In genomic region chr7:1720325-1720724, GRCh38 we compare ENCODE assay signal across 19 cellular contexts. TPM values are rescaled to one million over a fixed set of nuclear protein-coding genes. Genes with fewer than 3 reads are reported as not detected.
DNase-seq lines count a peak whose midpoint lies in the region; ATAC-seq and TF ChIP-seq lines count a peak whose summit lies in the region.
"Had no signal": no experiment of that assay in that cellular context is flagged by ENCODE, and none has a peak within 500 bp of the region (broad histone marks: within the 10 kb centered on the region; RNA-seq: fewer than 3 reads in every experiment).

No MANE protein-coding gene starts in this region.

- CTCF ChIA-PET in OCI-LY7 (lab: Charles Lee; ENCODE audit: unreplicated experiment) = interaction anchor here (0.6 kb wide), 1 partner anchor 725 kb away, joined by 3 read pairs; no protein-coding TSS in a partner anchor
- CTCF ChIA-PET in activated CD8-positive, alpha-beta memory T cell treated with anti-CD3 and anti-CD28 coated beads, Interleukin-2, amount 10 ng/mL, durations not matched to agents 7 days and 5 days (lab: Charles Lee) = no interaction called here

- H3K27me3 Mint-ChIP-seq in osteocyte (ENCODE audit: unreplicated experiment) = no peaks in the 10 kb centered on the region
- no peaks in the 10 kb centered on the region for H3K27me3 Mint-ChIP-seq in activated CD8-positive, alpha-beta memory T cell treated with anti-CD3 and anti-CD28 coated beads, Interleukin-2, amount 10 ng/mL, durations not matched to agents 7 days and 5 days

- no peak overlapping the region for H3K4me3 ChIP-seq in OCI-LY7 (ENCODE audit: low read depth, low read length, poor library complexity, severe bottlenecking)
- H3K4me3 ChIP-seq: left lung, pancreas had no signal

- POLR2A ChIA-PET in OCI-LY7 (lab: Charles Lee) = interaction anchor here (0.6 kb wide), 2 partner anchors 235 to 504 kb away, joined by 3 to 4 read pairs; no protein-coding TSS in a partner anchor

- H3K36me3 Mint-ChIP-seq in osteocyte (ENCODE audit: unreplicated experiment) = no peaks in the 10 kb centered on the region
- no peaks in the 10 kb centered on the region for H3K36me3 Mint-ChIP-seq in activated CD8-positive, alpha-beta memory T cell treated with anti-CD3 and anti-CD28 coated beads, Interleukin-2, amount 10 ng/mL, durations not matched to agents 7 days and 5 days
- H3K36me3 Mint-ChIP-seq: activated CD4-positive, alpha-beta memory T cell treated with anti-CD3 and anti-CD28 coated beads for 36 hours had no signal

- no peaks in the 10 kb centered on the region for H3K36me3 ChIP-seq in OCI-LY7 (ENCODE audit: insufficient read depth, low read length)
- H3K36me3 ChIP-seq: left lung, pancreas had no signal

- no peak overlapping the region for H3K27ac Mint-ChIP-seq in osteocyte (ENCODE audit: unreplicated experiment)
- H3K27ac Mint-ChIP-seq in activated CD8-positive, alpha-beta memory T cell treated with anti-CD3 and anti-CD28 coated beads, Interleukin-2, amount 10 ng/mL, durations not matched to agents 7 days and 5 days = no peak overlapping the region
- H3K27ac Mint-ChIP-seq: activated CD4-positive, alpha-beta memory T cell treated with anti-CD3 and anti-CD28 coated beads for 36 hours; activated naive CD8-positive, alpha-beta T cell treated with anti-CD3 and anti-CD28 coated beads, Interleukin-2, amount 50 U/mL, for 24 hours; activated T-cell treated with anti-CD3 and anti-CD28 coated beads, Interleukin-2, amount 50 U/mL, for 72 hours; stimulated activated memory B cell treated with anti-CD40 and anti-IgM and Interleukin-4, amounts not matched to agents 10 μg/mL and 1 μg/mL and 100 μg/mL, for 72 hours had no signal

- H3K4me3 Mint-ChIP-seq in osteocyte (ENCODE audit: unreplicated experiment) = no peak overlapping the region
- H3K4me3 Mint-ChIP-seq in activated CD8-positive, alpha-beta memory T cell treated with anti-CD3 and anti-CD28 coated beads, Interleukin-2, amount 10 ng/mL, durations not matched to agents 7 days and 5 days = no peak overlapping the region
- H3K4me3 Mint-ChIP-seq: activated CD4-positive, alpha-beta memory T cell treated with anti-CD3 and anti-CD28 coated beads for 36 hours; activated naive CD8-positive, alpha-beta T cell treated with anti-CD3 and anti-CD28 coated beads, Interleukin-2, amount 50 U/mL, for 24 hours; activated T-cell treated with anti-CD3 and anti-CD28 coated beads, Interleukin-2, amount 50 U/mL, for 72 hours; central memory CD8-positive, alpha-beta T cell; stimulated activated memory B cell treated with anti-CD40 and anti-IgM and Interleukin-4, amounts not matched to agents 10 μg/mL and 1 μg/mL and 100 μg/mL, for 72 hours had no signal

- intact Hi-C loops in OCI-LY7 (cut with micrococcal nuclease; ENCODE audit: unreplicated experiment) = no loop called here

- TF ChIP-seq CTCF in OCI-LY7 (conservative IDR thresholded peaks at IDR 0.05; ENCODE audit: low read length) (no peak), osteocyte (IDR thresholded peaks at IDR 0.05) (no peak)

- no peaks in the 10 kb centered on the region for H3K79me2 ChIP-seq in OCI-LY7 (ENCODE audit: insufficient read depth, low read depth, low read length)

- H2AFZ ChIP-seq in OCI-LY7 (ENCODE audit: low read length) = no peak overlapping the region

- no peak overlapping the region for H3K27ac ChIP-seq in OCI-LY7 (ENCODE audit: low read depth, low read length, poor library complexity, severe bottlenecking)
- H3K27ac ChIP-seq: HL-60, left lung, pancreas had no signal

- H3K4me1 ChIP-seq in OCI-LY7 (ENCODE audit: insufficient read depth, low read length, poor library complexity, severe bottlenecking) = no peaks in the 10 kb centered on the region
- H3K4me1 ChIP-seq: left lung, pancreas had no signal

- H3K9me3 ChIP-seq in OCI-LY7 (ENCODE audit: low read length) = no peaks in the 10 kb centered on the region
- H3K9me3 ChIP-seq: left lung, pancreas had no signal

- peak; percentile 57 for DNase-seq in NCI-H510A treated with DMSO at 0.1 percent for 48 hours (lab: John Stamatoyannopoulos, UW)
- no peak for DNase-seq in NCI-H510A (lab: John Stamatoyannopoulos, UW)
- peak; percentile 60 for DNase-seq in NCI-H1105 (lab: John Stamatoyannopoulos, UW)
- DNase-seq in OCI-LY7 (ENCODE audit: low spot score) = peak; percentile 44
- DNase-seq in pons (ENCODE audit: low spot score) = peak; percentile 18
- no peak for DNase-seq in osteocyte (ENCODE audit: extremely low spot score, unreplicated experiment)
- no peak for DNase-seq in NK-92 (lab: John Stamatoyannopoulos, UW; ENCODE audit: unreplicated experiment)
- no peak for DNase-seq in activated CD8-positive, alpha-beta memory T cell treated with anti-CD3 and anti-CD28 coated beads, Interleukin-2, amount 10 ng/mL, durations not matched to agents 7 days and 5 days
- DNase-seq: activated CD4-positive, alpha-beta memory T cell treated with anti-CD3 and anti-CD28 coated beads for 36 hours; activated naive CD8-positive, alpha-beta T cell treated with anti-CD3 and anti-CD28 coated beads, Interleukin-2, amount 50 U/mL, for 24 hours; KG1; small intestine had no signal

- peaks cover 6% of the 10 kb centered on the region for H3K4me1 Mint-ChIP-seq in osteocyte (ENCODE audit: unreplicated experiment)
- no peaks in the 10 kb centered on the region for H3K4me1 Mint-ChIP-seq in activated CD8-positive, alpha-beta memory T cell treated with anti-CD3 and anti-CD28 coated beads, Interleukin-2, amount 10 ng/mL, durations not matched to agents 7 days and 5 days
- H3K4me1 Mint-ChIP-seq: activated naive CD8-positive, alpha-beta T cell treated with anti-CD3 and anti-CD28 coated beads, Interleukin-2, amount 50 U/mL, for 24 hours; central memory CD8-positive, alpha-beta T cell had no signal

- H3K9me2 ChIP-seq in OCI-LY7 (ENCODE audit: insufficient read depth, low read length) = no peaks in the 10 kb centered on the region

- no peaks in the 10 kb centered on the region for H4K20me1 ChIP-seq in OCI-LY7 (ENCODE audit: insufficient read depth, low read length)

- BruUV-seq in OCI-LY7 (replicated peaks; lab: Mats Ljungman, UMichigan) = no TSS peak

- no peaks in the 10 kb centered on the region for H3K9me3 Mint-ChIP-seq in osteocyte (ENCODE audit: unreplicated experiment)
- no peaks in the 10 kb centered on the region for H3K9me3 Mint-ChIP-seq in activated CD8-positive, alpha-beta memory T cell treated with anti-CD3 and anti-CD28 coated beads, Interleukin-2, amount 10 ng/mL, durations not matched to agents 7 days and 5 days (ENCODE audit: low read depth)
- H3K9me3 Mint-ChIP-seq: activated CD4-positive, alpha-beta memory T cell treated with anti-CD3 and anti-CD28 coated beads for 36 hours; activated naive CD8-positive, alpha-beta T cell treated with anti-CD3 and anti-CD28 coated beads, Interleukin-2, amount 50 U/mL, for 24 hours; activated T-cell treated with anti-CD3 and anti-CD28 coated beads, Interleukin-2, amount 50 U/mL, for 72 hours; central memory CD8-positive, alpha-beta T cell had no signal

- ATAC-seq in activated CD8-positive, alpha-beta memory T cell treated with anti-CD3 and anti-CD28 coated beads, Interleukin-2, amount 10 ng/mL, durations not matched to agents 7 days and 5 days = no peak
- ATAC-seq: activated T-cell treated with anti-CD3 and anti-CD28 coated beads, Interleukin-2, amount 50 U/mL, for 72 hours; left lung; Panc1; stimulated activated memory B cell treated with anti-CD40 and anti-IgM and Interleukin-4, amounts not matched to agents 10 μg/mL and 1 μg/mL and 100 μg/mL, for 72 hours had no signal

- H3K4me2 ChIP-seq in OCI-LY7 (ENCODE audit: low read length) = no peak overlapping the region

RNA-seq across cellular contexts. Expression of gene ELFN1, which starts 50.2 kb away (rescaled TPM):
- not detected in 2 replicates for total RNA-seq in OCI-LY7 (2014; rRNA removed; shearing (Covaris generic))
- not detected in 2 replicates for total RNA-seq in OCI-LY7 (2022)
- 0.62 and 0.73 TPM in 2 replicates for total RNA-seq in osteocyte
- total RNA-seq in activated CD8-positive, alpha-beta memory T cell treated with anti-CD3 and anti-CD28 coated beads, Interleukin-2, amount 10 ng/mL, durations not matched to agents 7 days and 5 days = not detected
- total RNA-seq: activated T-cell treated with anti-CD3 and anti-CD28 coated beads, Interleukin-2, amount 50 U/mL, for 72 hours had no signal

Comparison
In these comparisons a context has a peak if more than half of its experiments do, and no peak if none do; other contexts are left out.
1. DNase-seq: peak in NCI-H510A treated with DMSO at 0.1 percent for 48 hours (single experiment), NCI-H1105 (single experiment), OCI-LY7 (single experiment) and pons (single experiment); none in NCI-H510A (single experiment), osteocyte (single experiment), NK-92 (single experiment) and activated CD8-positive, alpha-beta memory T cell treated with anti-CD3 and anti-CD28 coated beads, Interleukin-2, amount 10 ng/mL, durations not matched to agents 7 days and 5 days (single experiment).